ENCODE assay signal across 13 cellular contexts in genomic region chr13:64417609-64418008, GRCh38.
DNase-seq lines count a peak whose midpoint lies in the region; ATAC-seq and TF ChIP-seq lines count a peak whose summit lies in the region.
"Had no signal": no experiment of that assay in that cellular context is flagged by ENCODE, and none has a peak within 500 bp of the region (broad histone marks: within the 10 kb centered on the region; RNA-seq: fewer than 3 reads in every experiment).

No MANE protein-coding gene starts in this region.

- H3K36me3 ChIP-seq in Karpas-422 (ENCODE audit: insufficient read depth, low read length) (no peaks in the 10 kb centered on the region), neural cell (ENCODE audit: insufficient read depth, low read length) (no peaks in the 10 kb centered on the region), left ventricle myocardium inferior (no peaks in the 10 kb centered on the region)

- no peak for TF ChIP-seq CTCF in VCaP (conservative IDR thresholded peaks at IDR 0.05)
- TF ChIP-seq CTCF in neural cell (IDR thresholded peaks at IDR 0.05; ENCODE audit: poor library complexity, severe bottlenecking), result no peak
- TF ChIP-seq CTCF in left ventricle myocardium inferior (IDR thresholded peaks at IDR 0.05; ENCODE audit: borderline replicate concordance), result no peak

- H3K27me3 ChIP-seq in Karpas-422 (ENCODE audit: low read length) (no peaks in the 10 kb centered on the region), neural cell (ENCODE audit: insufficient read depth, low read depth, low read length) (no peaks in the 10 kb centered on the region), left ventricle myocardium inferior (ENCODE audit: low read depth) (no peaks in the 10 kb centered on the region)

- H4K20me1 ChIP-seq in Karpas-422 (ENCODE audit: insufficient read depth, low read depth, low read length), result no peaks in the 10 kb centered on the region
- no peaks in the 10 kb centered on the region for H4K20me1 ChIP-seq in neural cell (ENCODE audit: insufficient read depth)

- H3K4me1 ChIP-seq in Karpas-422 (ENCODE audit: low read length), result no peaks in the 10 kb centered on the region
- no peaks in the 10 kb centered on the region for H3K4me1 ChIP-seq in left ventricle myocardium inferior
- H3K4me1 ChIP-seq: Caco-2 had no signal

- peak overlapping the region; percentile 56 for H2AFZ ChIP-seq in Karpas-422 (ENCODE audit: low read length)
- H2AFZ ChIP-seq in neural cell (ENCODE audit: low read depth, low read length), result no peak overlapping the region

- no peak for TF ChIP-seq RAD21 in neural cell (conservative IDR thresholded peaks at IDR 0.05)

- H3K9ac ChIP-seq in Karpas-422 (ENCODE audit: low read length) (no peak overlapping the region), neural cell (ENCODE audit: low read length) (no peak overlapping the region)

- peaks cover 4% of the 10 kb centered on the region for H3K9me3 Mint-ChIP-seq in natural killer cell treated with Interleukin-12 subunit alpha and Interleukin-12 subunit beta and Interleukin-15 and Interleukin-18, amount 100 ng/mL, for 72 hours
- H3K9me3 Mint-ChIP-seq: HFFc6 had no signal

- 0 out of 2 replicates have a peak, but pooled peaks cover 2% of the 10 kb centered on the region for H3K9me2 ChIP-seq in Karpas-422 (replicated peaks; ENCODE audit: insufficient read depth, low read length)
- H3K9me2 ChIP-seq in neural cell (ENCODE audit: insufficient read depth, low read length), result no peaks in the 10 kb centered on the region

- no peak for DNase-seq in Karpas-422
- DNase-seq in epithelial cell of prostate (ENCODE audit: low read depth, low spot score), result peak; percentile 6
- no peak for DNase-seq in MV-4-11 (lab: John Stamatoyannopoulos, UW)
- DNase-seq in natural killer cell treated with Interleukin-12 subunit alpha and Interleukin-12 subunit beta and Interleukin-15 and Interleukin-18, amount 100 ng/mL, for 72 hours (ENCODE audit: low spot score), result no peak
- no peak for DNase-seq in left ventricle myocardium inferior
- DNase-seq: Caco-2; CD8-positive, alpha-beta memory T cell; DMS53; HCEC 1CT; HFFc6 had no signal

- H3K27ac Mint-ChIP-seq in natural killer cell treated with Interleukin-12 subunit alpha and Interleukin-12 subunit beta and Interleukin-15 and Interleukin-18, amount 100 ng/mL, for 72 hours, result no peak overlapping the region
- H3K27ac Mint-ChIP-seq: CD8-positive, alpha-beta memory T cell; HFFc6 had no signal

- ATAC-seq in HG03025 (IDR thresholded peaks at IDR 0.05; ENCODE audit: low FRiP score, unreplicated experiment), result no peak
- ATAC-seq in natural killer cell treated with Interleukin-12 subunit alpha and Interleukin-12 subunit beta and Interleukin-15 and Interleukin-18, amount 100 ng/mL, for 72 hours, result no peak

- H3K4me2 ChIP-seq in Karpas-422 (ENCODE audit: low read depth, low read length, poor library complexity, severe bottlenecking) (no peak overlapping the region), neural cell (ENCODE audit: low read length) (no peak overlapping the region)

- no peaks in the 10 kb centered on the region for H3K36me3 Mint-ChIP-seq in natural killer cell treated with Interleukin-12 subunit alpha and Interleukin-12 subunit beta and Interleukin-15 and Interleukin-18, amount 100 ng/mL, for 72 hours
- H3K36me3 Mint-ChIP-seq: CD8-positive, alpha-beta memory T cell had no signal

- H3K9me3 ChIP-seq in Karpas-422 (ENCODE audit: low read length) (no peaks in the 10 kb centered on the region), neural cell (ENCODE audit: low read length) (no peaks in the 10 kb centered on the region), left ventricle myocardium inferior (replicated peaks) (no peaks in the 10 kb centered on the region)
- H3K9me3 ChIP-seq: Caco-2 had no signal

- H3K4me3 ChIP-seq in Karpas-422 (ENCODE audit: low read length), result no peak overlapping the region
- no peak overlapping the region for H3K4me3 ChIP-seq in neural cell (ENCODE audit: low read length)
- no peak overlapping the region for H3K4me3 ChIP-seq in left ventricle myocardium inferior

- no peak overlapping the region for H3K4me3 Mint-ChIP-seq in natural killer cell treated with Interleukin-12 subunit alpha and Interleukin-12 subunit beta and Interleukin-15 and Interleukin-18, amount 100 ng/mL, for 72 hours
- H3K4me3 Mint-ChIP-seq: CD8-positive, alpha-beta memory T cell; HFFc6 had no signal

- no peaks in the 10 kb centered on the region for H3K4me1 Mint-ChIP-seq in natural killer cell treated with Interleukin-12 subunit alpha and Interleukin-12 subunit beta and Interleukin-15 and Interleukin-18, amount 100 ng/mL, for 72 hours (ENCODE audit: low read depth in 2 of 2)
- H3K4me1 Mint-ChIP-seq: CD8-positive, alpha-beta memory T cell had no signal

- H3K79me2 ChIP-seq in Karpas-422 (ENCODE audit: low read length) (no peaks in the 10 kb centered on the region), neural cell (replicated peaks; ENCODE audit: insufficient read depth, low read length) (no peaks in the 10 kb centered on the region)

- no peaks in the 10 kb centered on the region for H3K27me3 Mint-ChIP-seq in natural killer cell treated with Interleukin-12 subunit alpha and Interleukin-12 subunit beta and Interleukin-15 and Interleukin-18, amount 100 ng/mL, for 72 hours
- H3K27me3 Mint-ChIP-seq: CD8-positive, alpha-beta memory T cell had no signal

- no peaks in the 10 kb centered on the region for H3F3A ChIP-seq in neural cell (ENCODE audit: insufficient read depth, low read length, poor library complexity, severe bottlenecking)

- peak; percentile 29 for TF ChIP-seq EP300 in neural cell (conservative IDR thresholded peaks at IDR 0.05; ENCODE audit: poor library complexity, severe bottlenecking)

- intact Hi-C loops in left ventricle myocardium inferior (cut with micrococcal nuclease), result no loop called here

- H3K27ac ChIP-seq in Karpas-422 (ENCODE audit: low read length) (no peak overlapping the region), VCaP (peak overlapping the region; percentile 38), epithelial cell of prostate (no peak overlapping the region), neural cell (ENCODE audit: low read length) (no peak overlapping the region), left ventricle myocardium inferior (replicated peaks) (no peak overlapping the region)

TF ChIP-seq in neural cell, 6 proteins besides CTCF, POLR2A, EP300 and RAD21:
- TF ChIP-seq REST (IDR thresholded peaks at IDR 0.05; ENCODE audit: borderline replicate concordance), result no peak
- peak; percentile 48 for TF ChIP-seq POLR2AphosphoS5 (IDR thresholded peaks at IDR 0.05)
- no peak for TF ChIP-seq EZH2 (IDR thresholded peaks at IDR 0.05; ENCODE audit: borderline replicate concordance, insufficient read depth, low read length, poor library complexity, severe bottlenecking)
- no peak for TF ChIP-seq MXI1 (conservative IDR thresholded peaks at IDR 0.05; ENCODE audit: poor library complexity, severe bottlenecking)
